ENCODE assay signal across 8 cellular contexts in the genomic region with DNA sequence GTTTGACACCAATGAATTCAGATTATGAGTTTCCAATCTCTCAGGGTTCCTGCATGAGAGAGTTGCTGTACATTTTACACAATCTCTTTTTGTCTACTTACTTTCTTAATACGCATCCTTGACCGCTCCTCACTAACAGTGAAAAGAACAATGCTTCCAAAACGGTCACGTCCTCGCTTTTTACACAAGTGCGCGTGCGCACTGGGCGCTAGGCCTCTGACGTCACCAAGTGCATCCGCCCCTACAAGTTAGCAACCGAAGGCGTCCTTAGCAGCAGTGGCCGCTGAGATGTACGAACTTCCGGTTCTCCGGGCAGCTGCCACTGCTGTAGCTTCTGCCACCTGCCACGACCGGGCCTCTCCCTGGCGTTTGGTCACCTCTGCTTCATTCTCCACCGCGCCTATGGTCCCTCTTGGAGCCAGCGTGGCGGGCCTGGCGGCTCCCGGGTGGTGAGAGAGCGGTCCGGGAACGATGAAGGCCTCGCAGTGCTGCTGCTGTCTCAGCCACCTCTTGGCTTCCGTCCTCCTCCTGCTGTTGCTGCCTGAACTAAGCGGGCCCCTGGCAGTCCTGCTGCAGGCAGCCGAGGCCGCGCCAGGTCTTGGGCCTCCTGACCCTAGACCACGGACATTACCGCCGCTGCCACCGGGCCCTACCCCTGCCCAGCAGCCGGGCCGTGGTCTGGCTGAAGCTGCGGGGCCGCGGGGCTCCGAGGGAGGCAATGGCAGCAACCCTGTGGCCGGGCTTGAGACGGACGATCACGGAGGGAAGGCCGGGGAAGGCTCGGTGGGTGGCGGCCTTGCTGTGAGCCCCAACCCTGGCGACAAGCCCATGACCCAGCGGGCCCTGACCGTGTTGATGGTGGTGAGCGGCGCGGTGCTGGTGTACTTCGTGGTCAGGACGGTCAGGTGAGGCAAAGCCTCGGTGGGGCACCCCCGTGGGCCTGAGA. TPM values are rescaled to one million over a fixed set of nuclear protein-coding genes. Genes with fewer than 3 reads are reported as not detected.
DNase-seq lines count a peak whose midpoint lies in the region; ATAC-seq and TF ChIP-seq lines count a peak whose summit lies in the region.

TSS of gene FAM174A (plus strand) at position 315 of the 946 bp plus-strand sequence. CDS start at position 472, 157 bp downstream.

- H3K36me3 ChIP-seq in GM06990 (ENCODE audit: control insufficient read depth, insufficient read depth, low read length) (no peaks in the 10 kb centered on the region), thymus (ENCODE audit: control insufficient read depth, insufficient read depth) (no peaks in the 10 kb centered on the region)

- peaks cover 25% of the 10 kb centered on the region for H3K36me3 Mint-ChIP-seq in activated naive CD8-positive, alpha-beta T cell treated with anti-CD3 and anti-CD28 coated beads for 36 hours
- H3K36me3 Mint-ChIP-seq in glutamatergic neuron (ENCODE audit: unreplicated experiment) = peaks cover 22% of the 10 kb centered on the region
- H3K36me3 Mint-ChIP-seq in osteocyte (ENCODE audit: unreplicated experiment) = peaks cover 14% of the 10 kb centered on the region

- H3K9me3 ChIP-seq in thymus (ENCODE audit: control insufficient read depth) = peaks cover 1% of the 10 kb centered on the region

- ATAC-seq in HG02588 (IDR thresholded peaks at IDR 0.05; ENCODE audit: unreplicated experiment) (peak; percentile 98), SK-N-SH treated with all-trans-retinoic acid at 6 μM for 48 hours (peak; percentile 96)

- no peaks in the 10 kb centered on the region for H3K27me3 Mint-ChIP-seq in activated naive CD8-positive, alpha-beta T cell treated with anti-CD3 and anti-CD28 coated beads for 36 hours
- H3K27me3 Mint-ChIP-seq in glutamatergic neuron (ENCODE audit: unreplicated experiment) = peaks cover 6% of the 10 kb centered on the region
- H3K27me3 Mint-ChIP-seq in osteocyte (ENCODE audit: unreplicated experiment) = no peaks in the 10 kb centered on the region

- peak within 1 kb of the TSS; percentile 86 for H3K4me3 ChIP-seq in GM06990 (replicated peaks; ENCODE audit: low read depth, low read length)
- H3K4me3 ChIP-seq in thymus (ENCODE audit: low read length) = peak within 1 kb of the TSS; percentile 91

- H3K4me1 Mint-ChIP-seq in activated naive CD8-positive, alpha-beta T cell treated with anti-CD3 and anti-CD28 coated beads for 36 hours = peaks cover 26% of the 10 kb centered on the region
- peaks cover 9% of the 10 kb centered on the region for H3K4me1 Mint-ChIP-seq in glutamatergic neuron (ENCODE audit: low read depth, unreplicated experiment)
- peaks cover 20% of the 10 kb centered on the region for H3K4me1 Mint-ChIP-seq in osteocyte (ENCODE audit: unreplicated experiment)

- peaks cover 22% of the 10 kb centered on the region for H3K9me3 Mint-ChIP-seq in activated naive CD8-positive, alpha-beta T cell treated with anti-CD3 and anti-CD28 coated beads for 36 hours
- peaks cover 12% of the 10 kb centered on the region for H3K9me3 Mint-ChIP-seq in glutamatergic neuron (ENCODE audit: unreplicated experiment)
- H3K9me3 Mint-ChIP-seq in osteocyte (ENCODE audit: unreplicated experiment) = peaks cover 21% of the 10 kb centered on the region

- TF ChIP-seq CTCF in GM06990 (IDR thresholded peaks at IDR 0.05; ENCODE audit: insufficient read depth, low read length, poor library complexity, severe bottlenecking) = no peak
- no peak for TF ChIP-seq CTCF in glutamatergic neuron (IDR thresholded peaks at IDR 0.05; ENCODE audit: partially characterized antibody, unreplicated experiment)
- TF ChIP-seq CTCF in osteocyte (IDR thresholded peaks at IDR 0.05) = no peak

- peak within 1 kb of the TSS; percentile 86 for H3K27ac Mint-ChIP-seq in activated naive CD8-positive, alpha-beta T cell treated with anti-CD3 and anti-CD28 coated beads for 36 hours
- H3K27ac Mint-ChIP-seq in glutamatergic neuron (ENCODE audit: unreplicated experiment) = peak within 1 kb of the TSS; percentile 95
- peak within 1 kb of the TSS; percentile 97 for H3K27ac Mint-ChIP-seq in osteocyte (ENCODE audit: unreplicated experiment)

- peak within 1 kb of the TSS; percentile 86 for H3K27ac ChIP-seq in thymus (ENCODE audit: low read depth)

- WGBS in thymus = under 1% methylated on average over 62 of the region's 62 CpGs

- peak; percentile 91 for DNase-seq in GM06990 (ENCODE audit: extremely low read depth, insufficient read length)
- peak; percentile 92 for DNase-seq in NCI-H1092 (lab: John Stamatoyannopoulos, UW)
- DNase-seq in activated naive CD8-positive, alpha-beta T cell treated with anti-CD3 and anti-CD28 coated beads for 36 hours = peak; percentile 90
- DNase-seq in glutamatergic neuron = peak; percentile 95
- DNase-seq in osteocyte (ENCODE audit: extremely low spot score, unreplicated experiment) = peak; percentile 98

- H3K4me1 ChIP-seq in thymus (ENCODE audit: control insufficient read depth, insufficient read depth, low read length) = peaks cover 4% of the 10 kb centered on the region

- H3K4me3 Mint-ChIP-seq in activated naive CD8-positive, alpha-beta T cell treated with anti-CD3 and anti-CD28 coated beads for 36 hours = peak within 1 kb of the TSS; percentile 96
- H3K4me3 Mint-ChIP-seq in glutamatergic neuron (ENCODE audit: unreplicated experiment) (peak within 1 kb of the TSS; percentile 94), osteocyte (ENCODE audit: unreplicated experiment) (peak within 1 kb of the TSS; percentile 99)

- H3K27me3 ChIP-seq in GM06990 (replicated peaks; ENCODE audit: control insufficient read depth, insufficient read depth, low read length) (no peaks in the 10 kb centered on the region), thymus (ENCODE audit: control insufficient read depth, insufficient read depth) (no peaks in the 10 kb centered on the region)

TF ChIP-seq in SK-N-SH treated with all-trans-retinoic acid at 6 μM for 48 hours, 23 proteins besides CTCF, POLR2A, EP300 and RAD21:
- TF ChIP-seq ZNF70 (CRISPR knock-in tag; IDR thresholded peaks at IDR 0.05) (peak; percentile 59; the same call in 1 of the 2 replicates), BACH2 (CRISPR knock-in tag; IDR thresholded peaks at IDR 0.05; ENCODE audit: borderline replicate concordance) (no peak)
TF ChIP-seq in SK-N-SH treated with all-trans-retinoic acid at 6 μM for 48 hours: peak in this region for 1.

RNA-seq across cellular contexts. Expression of gene FAM174A, which starts in this region (rescaled TPM):
- total RNA-seq in activated naive CD8-positive, alpha-beta T cell treated with anti-CD3 and anti-CD28 coated beads for 36 hours = 1 to 10 TPM; 4.8 to 5.8 TPM
- 16.5 TPM for total RNA-seq in glutamatergic neuron (ENCODE audit: unreplicated experiment)
- total RNA-seq in osteocyte = 16.0 and 17.4 TPM in 2 replicates
- 22.1 TPM for polyA plus RNA-seq in thymus

Comparison
In these comparisons a context has a peak if more than half of its experiments do, and no peak if none do; other contexts are left out.
1. Peak in every context shown above with its lines: DNase-seq, ATAC-seq, H3K4me3 ChIP-seq and H3K27ac ChIP-seq.